In genomic region chr7:33700001-33700899, GRCh38 we compare ENCODE assay signal across 1 cellular context.
TF ChIP-seq lines count a peak whose summit lies in the region.

No MANE protein-coding gene starts in this region.

TF ChIP-seq in neural cell, 6 proteins besides CTCF, POLR2A, EP300 and RAD21:
- TF ChIP-seq REST (IDR thresholded peaks at IDR 0.05; ENCODE audit: borderline replicate concordance) (no peak), POLR2AphosphoS5 (IDR thresholded peaks at IDR 0.05) (peak; percentile 80)
TF ChIP-seq in neural cell: peak in this region for 1.
